17 cellular contexts compared by ENCODE assay signal in the genomic region with DNA sequence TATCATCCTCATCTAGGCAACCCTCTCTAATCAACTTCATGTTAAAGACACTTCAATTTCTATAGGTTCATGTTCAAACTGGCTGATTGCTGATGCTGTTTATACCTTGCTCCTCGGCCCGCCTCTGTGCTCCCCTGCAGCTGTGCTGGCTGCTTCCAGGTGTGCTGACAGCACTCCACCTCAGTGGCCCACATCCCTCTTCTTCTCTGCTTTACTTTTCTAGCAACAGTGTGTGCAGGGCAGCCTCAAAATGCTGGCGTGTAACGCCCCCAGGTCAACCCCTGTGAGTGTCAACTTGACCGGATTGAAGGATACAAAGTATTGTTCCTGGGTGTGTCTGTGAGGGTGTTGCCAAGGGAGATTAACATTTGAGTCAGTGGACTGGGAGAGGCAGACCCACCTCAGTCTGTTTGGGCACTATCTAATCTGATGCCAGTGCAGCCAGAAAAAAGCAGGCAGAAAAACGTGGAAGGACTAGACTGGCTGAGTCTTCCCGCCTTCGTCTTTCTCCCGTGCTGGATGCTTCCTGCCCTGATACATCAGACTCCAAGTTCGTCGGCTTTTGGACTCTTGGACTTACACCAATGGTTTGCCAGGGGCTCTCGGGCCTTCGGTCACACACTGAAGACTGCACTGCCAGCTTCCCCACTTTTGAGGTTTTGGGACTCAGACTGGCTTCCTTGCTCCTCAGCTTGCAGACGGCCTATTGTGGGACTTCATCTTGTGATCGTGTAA.
DNase-seq lines count a peak whose midpoint lies in the region; ATAC-seq and TF ChIP-seq lines count a peak whose summit lies in the region.
"Had no signal": no experiment of that assay in that cellular context is flagged by ENCODE, and none has a peak within 500 bp of the region (broad histone marks: within the 10 kb centered on the region; RNA-seq: fewer than 3 reads in every experiment).

No MANE protein-coding gene starts in this region.

- TF ChIP-seq CTCF in left ventricle myocardium inferior (IDR thresholded peaks at IDR 0.05; ENCODE audit: borderline replicate concordance) (no peak), gastroesophageal sphincter (IDR thresholded peaks at IDR 0.05) (no peak), sigmoid colon (IDR thresholded peaks at IDR 0.05) (no peak), vagina (IDR thresholded peaks at IDR 0.05) (no peak), prostate gland (IDR thresholded peaks at IDR 0.05) (no peak)

- TF ChIP-seq EP300 in gastroesophageal sphincter (IDR thresholded peaks at IDR 0.05) (no peak), sigmoid colon (IDR thresholded peaks at IDR 0.05) (no peak)

- DNase-seq in left ventricle myocardium inferior = no peak
- no peak for DNase-seq in right cardiac atrium
- DNase-seq in sigmoid colon = peak; percentile 62
- peak in 1 of 2 donors; percentile 84 for DNase-seq in vagina (ENCODE audit: extremely low spot score in 2 of 2)
- DNase-seq in prostate gland (ENCODE audit: low spot score) = no peak
- DNase-seq in stimulated activated naive CD8-positive, alpha-beta T cell treated with anti-CD3 and anti-CD28 coated beads, Interleukin-15, Interleukin-2, amounts not matched to agents 100 U/mL and 50 U/mL, for 24 hours = no peak
- DNase-seq in NCI-H187 treated with DMSO at 0.1 percent for 48 hours (lab: John Stamatoyannopoulos, UW) = no peak
- DNase-seq: DMS153, KG1, NCI-H1105, NCI-H1694 treated with DMSO at 0.1 percent for 48 hours, NCI-H774, PC-9 had no signal

- H3K9me3 ChIP-seq in left ventricle myocardium inferior (replicated peaks) = no peaks in the 10 kb centered on the region
- H3K9me3 ChIP-seq in right cardiac atrium (ENCODE audit: control insufficient read depth, low read length) = no peaks in the 10 kb centered on the region
- H3K9me3 ChIP-seq in gastroesophageal sphincter = no peaks in the 10 kb centered on the region
- no peaks in the 10 kb centered on the region for H3K9me3 ChIP-seq in sigmoid colon
- H3K9me3 ChIP-seq in vagina = no peaks in the 10 kb centered on the region
- no peaks in the 10 kb centered on the region for H3K9me3 ChIP-seq in prostate gland

- H3K36me3 ChIP-seq in left ventricle myocardium inferior = no peaks in the 10 kb centered on the region
- H3K36me3 ChIP-seq in gastroesophageal sphincter = no peaks in the 10 kb centered on the region
- H3K36me3 ChIP-seq in sigmoid colon = peaks cover 0 to 8% (median 4%) of the 10 kb centered on the region in 4 donors
- H3K36me3 ChIP-seq in vagina = no peaks in the 10 kb centered on the region
- H3K36me3 ChIP-seq in prostate gland = no peaks in the 10 kb centered on the region

- WGBS in right cardiac atrium = 82% methylated on average over 15 of the region's 15 CpGs
- WGBS in gastroesophageal sphincter (ENCODE audit: low coverage in 1 of 2), 2 donors = 80 to 84% methylated on average over 9 to 15 of the region's 15 CpGs
- 79 to 92% methylated on average over 15 of the region's 15 CpGs for WGBS in sigmoid colon, 2 donors
- 91% methylated on average over 15 of the region's 15 CpGs for WGBS in prostate gland

- no peak for ATAC-seq in right cardiac atrium
- no peak for ATAC-seq in gastroesophageal sphincter
- no peak for ATAC-seq in stimulated activated naive CD8-positive, alpha-beta T cell treated with anti-CD3 and anti-CD28 coated beads, Interleukin-15, Interleukin-2, amounts not matched to agents 100 U/mL and 50 U/mL, for 24 hours

- TF ChIP-seq POLR2A in gastroesophageal sphincter (IDR thresholded peaks at IDR 0.05) = no peak
- no peak for TF ChIP-seq POLR2A in sigmoid colon (IDR thresholded peaks at IDR 0.05)
- TF ChIP-seq POLR2A in vagina (IDR thresholded peaks at IDR 0.05) = no peak
- no peak for TF ChIP-seq POLR2A in prostate gland (IDR thresholded peaks at IDR 0.05)

- H3K27me3 ChIP-seq in left ventricle myocardium inferior (ENCODE audit: low read depth) (no peaks in the 10 kb centered on the region), right cardiac atrium (ENCODE audit: control insufficient read depth, insufficient read depth) (no peaks in the 10 kb centered on the region), gastroesophageal sphincter (no peaks in the 10 kb centered on the region), sigmoid colon (no peaks in the 10 kb centered on the region), vagina (no peaks in the 10 kb centered on the region), prostate gland (replicated peaks; ENCODE audit: insufficient read depth) (no peaks in the 10 kb centered on the region)

- no peak overlapping the region for H3K4me3 ChIP-seq in left ventricle myocardium inferior
- no peak overlapping the region for H3K4me3 ChIP-seq in right cardiac atrium (ENCODE audit: low read length)
- no peak overlapping the region for H3K4me3 ChIP-seq in gastroesophageal sphincter
- no peak overlapping the region for H3K4me3 ChIP-seq in sigmoid colon
- no peak overlapping the region for H3K4me3 ChIP-seq in vagina
- H3K4me3 ChIP-seq in prostate gland = no peak overlapping the region
- H3K4me3 ChIP-seq: PC-9 had no signal

- intact Hi-C loops in left ventricle myocardium inferior (cut with micrococcal nuclease) = no loop called here
- intact Hi-C loops in right cardiac atrium (cut with DNase I) = no loop called here
- intact Hi-C loops in sigmoid colon (cut with DNase I) = loop anchor here (5.0 kb wide), 1 partner anchor 37 kb away; no protein-coding TSS in a partner anchor
- intact Hi-C loops in vagina (cut with DNase I) = loop anchor here (10.0 kb wide), 1 partner anchor 124 kb away; no protein-coding TSS in a partner anchor
- intact Hi-C loops in prostate gland (cut with DNase I) = loop anchor here (5.0 kb wide), 1 partner anchor 88 kb away; no protein-coding TSS in a partner anchor

- H3K4me1 ChIP-seq in left ventricle myocardium inferior = peaks cover 67% of the 10 kb centered on the region
- peaks cover 16% of the 10 kb centered on the region for H3K4me1 ChIP-seq in right cardiac atrium (ENCODE audit: control insufficient read depth, insufficient read depth, low read length)
- peaks cover 21 to 98% (median 35%) of the 10 kb centered on the region in 3 donors for H3K4me1 ChIP-seq in gastroesophageal sphincter
- H3K4me1 ChIP-seq in sigmoid colon = peaks cover 0 to 98% (median 93%) of the 10 kb centered on the region in 4 donors
- peaks cover 42% of the 10 kb centered on the region for H3K4me1 ChIP-seq in vagina
- no peaks in the 10 kb centered on the region for H3K4me1 ChIP-seq in prostate gland (replicated peaks)

- H3K27ac ChIP-seq in left ventricle myocardium inferior (replicated peaks) (peak overlapping the region; percentile 91), right cardiac atrium (ENCODE audit: low read length) (no peak overlapping the region), gastroesophageal sphincter (peak overlapping the region; percentile 16 to 95 (median 93)), sigmoid colon (peak overlapping the region; percentile 91 to 98 (median 95)), vagina (peak overlapping the region; percentile 96), prostate gland (peak overlapping the region in 1 of 2 donors; percentile 2)
- H3K27ac ChIP-seq: 22Rv1, C4-2B, HL-60, PC-9 had no signal

Comparison
In these comparisons a context has a peak if more than half of its experiments do, and no peak if none do; other contexts are left out.
1. intact Hi-C loops: an anchor here in sigmoid colon (5.0 kb wide), vagina (10.0 kb wide) and prostate gland (5.0 kb wide); none called in left ventricle myocardium inferior and right cardiac atrium.